In the genomic region with DNA sequence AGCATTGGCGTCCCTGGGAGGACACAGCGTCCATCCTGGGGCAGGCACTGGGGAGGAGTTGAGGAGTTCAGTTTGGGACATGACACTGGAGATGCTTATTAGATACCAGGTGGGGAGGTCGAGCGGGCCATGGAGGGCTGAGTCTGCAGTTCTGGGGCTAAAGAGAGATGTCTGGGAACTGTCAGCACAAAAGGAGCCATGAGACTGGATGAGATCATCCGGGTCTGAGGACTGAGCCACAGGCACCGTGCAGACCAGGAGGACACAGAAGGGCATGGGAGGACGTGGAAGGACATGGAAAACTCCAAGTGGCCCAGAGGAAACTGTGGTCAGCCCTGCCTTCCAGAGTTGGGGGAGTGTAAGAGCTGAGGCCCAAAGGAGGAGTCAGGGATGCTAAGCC, we compare ENCODE assay signal across 14 cellular contexts.
DNase-seq lines count a peak whose midpoint lies in the region; ATAC-seq, FAIRE-seq and TF ChIP-seq lines count a peak whose summit lies in the region.
"Had no signal": no experiment of that assay in that cellular context is flagged by ENCODE, and none has a peak within 500 bp of the region (broad histone marks: within the 10 kb centered on the region; RNA-seq: fewer than 3 reads in every experiment).

No MANE protein-coding gene starts in this region.

- no peak overlapping the region for H3K9ac ChIP-seq in mucosa of rectum (ENCODE audit: low read depth in 1 of 2, low read length in 2 of 2)

- TF ChIP-seq CTCF in tibial artery (IDR thresholded peaks at IDR 0.05) = no peak

- no peaks in the 10 kb centered on the region for H3K9me3 ChIP-seq in mucosa of rectum (ENCODE audit: control insufficient read depth in 2 of 2, low read length in 2 of 2)
- no peaks in the 10 kb centered on the region for H3K9me3 ChIP-seq in tibial artery
- no peaks in the 10 kb centered on the region for H3K9me3 ChIP-seq in small intestine (ENCODE audit: control insufficient read depth, low read depth)
- H3K9me3 ChIP-seq: HAP-1, mucosa of descending colon, SJCRH30 had no signal

- DNase-seq in activated T-cell treated with anti-CD3 and anti-CD28 coated beads, Interleukin-2, amount 50 U/mL, for 4 hours = no peak
- DNase-seq in activated T-cell treated with anti-CD3 and anti-CD28 coated beads for 4 hours = no peak
- DNase-seq in tibial artery = no peak
- no peak for DNase-seq in DMS153 treated with DMSO at 0.1 percent for 48 hours (lab: John Stamatoyannopoulos, UW; ENCODE audit: unreplicated experiment)
- DNase-seq in small intestine = no peak
- DNase-seq: activated effector memory CD4-positive, alpha-beta T cell treated with anti-CD3 and anti-CD28 coated beads, Interleukin-2, amount 50 U/mL, for 16 hours; cerebellar nuclear complex; EL; mucosa of descending colon; SJCRH30 had no signal

- H3K36me3 ChIP-seq in mucosa of rectum (ENCODE audit: control insufficient read depth in 2 of 2, insufficient read depth in 2 of 2, low read length in 2 of 2) (peaks cover 12 to 23% of the 10 kb centered on the region in 2 donors), tibial artery (peaks cover 24 to 50% (median 34%) of the 10 kb centered on the region in 3 donors), small intestine (ENCODE audit: control insufficient read depth in 2 of 2, insufficient read depth in 2 of 2, low read length in 2 of 2) (peaks cover 0 to 8% of the 10 kb centered on the region in 2 donors)
- H3K36me3 ChIP-seq: HAP-1, SJCRH30 had no signal

- H3K4me1 ChIP-seq in mucosa of rectum (ENCODE audit: control insufficient read depth in 2 of 2, insufficient read depth in 2 of 2, low read length in 2 of 2) = peaks cover 0 to 9% of the 10 kb centered on the region in 2 donors
- peaks cover 0 to 4% (median 0%) of the 10 kb centered on the region in 4 donors for H3K4me1 ChIP-seq in tibial artery
- no peaks in the 10 kb centered on the region for H3K4me1 ChIP-seq in small intestine (ENCODE audit: control insufficient read depth in 2 of 2, insufficient read depth in 1 of 2, low read depth in 1 of 2, low read length in 1 of 2)
- H3K4me1 ChIP-seq: HAP-1, SJCRH30 had no signal

- H3K27ac ChIP-seq in mucosa of rectum (ENCODE audit: low read depth in 2 of 2, low read length in 2 of 2) (peak overlapping the region; percentile 16 to 27), tibial artery (no peak overlapping the region), small intestine (ENCODE audit: low read depth in 1 of 2, low read length in 1 of 2) (peak overlapping the region in 1 of 2 donors; percentile 41)
- H3K27ac ChIP-seq: SJCRH30 had no signal

- H3K4me1 Mint-ChIP-seq in activated T-cell treated with anti-CD3 and anti-CD28 coated beads, Interleukin-2, amount 50 U/mL, for 4 hours (ENCODE audit: low read depth) = peaks cover 86% of the 10 kb centered on the region
- H3K4me1 Mint-ChIP-seq in activated naive CD8-positive, alpha-beta T cell (ENCODE audit: low read depth) = peaks cover 86% of the 10 kb centered on the region

- no peaks in the 10 kb centered on the region for H3K27me3 Mint-ChIP-seq in activated T-cell treated with anti-CD3 and anti-CD28 coated beads, Interleukin-2, amount 50 U/mL, for 4 hours (ENCODE audit: low read depth)
- H3K27me3 Mint-ChIP-seq in activated naive CD8-positive, alpha-beta T cell = no peaks in the 10 kb centered on the region

- peak overlapping the region; percentile 99 for H3K27ac Mint-ChIP-seq in activated naive CD8-positive, alpha-beta T cell

- no peak for ATAC-seq in activated T-cell treated with anti-CD3 and anti-CD28 coated beads, Interleukin-2, amount 50 U/mL, for 4 hours
- no peak for ATAC-seq in GM21825 (IDR thresholded peaks at IDR 0.05; ENCODE audit: unreplicated experiment)
- ATAC-seq: mucosa of descending colon had no signal

- H3K4me3 ChIP-seq in mucosa of rectum (ENCODE audit: low read length in 2 of 2) (peak overlapping the region in 1 of 2 donors; percentile 35), tibial artery (peak overlapping the region; percentile 3 to 17), small intestine (ENCODE audit: low read depth in 1 of 2, low read length in 2 of 2) (no peak overlapping the region)
- H3K4me3 ChIP-seq: HAP-1, mucosa of descending colon, SJCRH30 had no signal

- FAIRE-seq in small intestine (lab: Jason Lieb, UNC) = no peak

- intact Hi-C loops in tibial artery (cut with DNase I; ENCODE audit: low total_unique reads) = no loop called here

- H3K27me3 ChIP-seq in mucosa of rectum (ENCODE audit: control insufficient read depth in 2 of 2, insufficient read depth in 2 of 2, low read length in 2 of 2) = no peaks in the 10 kb centered on the region
- no peaks in the 10 kb centered on the region for H3K27me3 ChIP-seq in tibial artery
- H3K27me3 ChIP-seq in small intestine (ENCODE audit: control insufficient read depth in 2 of 2, insufficient read depth in 2 of 2, low read length in 2 of 2) = no peaks in the 10 kb centered on the region
- H3K27me3 ChIP-seq: SJCRH30 had no signal

- WGBS in small intestine, 3 donors = 79 to 89% (median 86%) methylated on average over 7 of the region's 7 CpGs

- H3K4me3 Mint-ChIP-seq in activated T-cell treated with anti-CD3 and anti-CD28 coated beads, Interleukin-2, amount 50 U/mL, for 4 hours = peak overlapping the region; percentile 63
- peak overlapping the region; percentile 89 for H3K4me3 Mint-ChIP-seq in activated naive CD8-positive, alpha-beta T cell

- peaks cover 37% of the 10 kb centered on the region for H3K36me3 Mint-ChIP-seq in activated T-cell treated with anti-CD3 and anti-CD28 coated beads, Interleukin-2, amount 50 U/mL, for 4 hours (ENCODE audit: insufficient read depth)
- peaks cover 19% of the 10 kb centered on the region for H3K36me3 Mint-ChIP-seq in activated naive CD8-positive, alpha-beta T cell

- no peaks in the 10 kb centered on the region for H3K9me3 Mint-ChIP-seq in activated T-cell treated with anti-CD3 and anti-CD28 coated beads, Interleukin-2, amount 50 U/mL, for 4 hours
- H3K9me3 Mint-ChIP-seq in activated naive CD8-positive, alpha-beta T cell (ENCODE audit: low read depth) = no peaks in the 10 kb centered on the region

Comparison
In these comparisons a context has a peak if more than half of its experiments do, and no peak if none do; other contexts are left out.
1. H3K27ac ChIP-seq: peak in mucosa of rectum (2 of 2); none in tibial artery (0 of 2).
2. H3K4me3 ChIP-seq: peak in tibial artery (2 of 2); none in small intestine (0 of 2).